ENCODE assay signal across 13 cellular contexts in the genomic region with DNA sequence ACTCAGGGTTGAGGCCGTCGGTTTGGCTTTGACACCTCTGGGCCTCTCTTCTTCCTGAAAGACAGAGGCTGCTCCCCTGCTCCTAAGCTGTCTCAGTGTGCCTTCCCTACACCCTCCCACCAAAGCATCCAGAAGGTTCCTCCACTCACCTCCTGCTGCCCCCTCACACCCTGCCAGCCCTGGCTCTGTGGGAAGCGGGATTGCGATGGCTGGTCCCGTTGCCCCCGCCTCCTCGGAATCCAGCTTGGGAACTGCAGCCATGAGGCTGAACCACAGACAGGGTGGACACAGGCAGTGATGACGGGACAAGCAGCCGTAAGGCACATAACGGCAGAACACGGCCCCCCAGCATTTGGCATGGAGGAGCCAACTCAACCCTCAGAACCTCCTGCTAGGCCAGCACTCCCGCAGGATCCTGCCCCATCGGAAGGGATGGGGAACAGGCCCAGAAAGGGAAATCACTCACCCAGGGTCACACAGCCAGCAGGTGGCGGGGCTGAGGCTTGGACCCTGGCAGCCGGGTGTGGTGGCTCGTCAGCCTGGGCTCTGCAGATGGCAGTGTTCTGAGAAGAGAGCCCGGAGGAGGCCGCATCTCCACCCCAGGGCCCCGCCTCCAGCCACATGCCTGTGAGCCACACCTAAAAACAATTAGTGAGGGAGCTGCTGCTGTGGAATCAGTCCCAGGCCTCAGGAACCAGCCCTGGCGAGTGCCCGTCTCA.
DNase-seq lines count a peak whose midpoint lies in the region; TF ChIP-seq lines count a peak whose summit lies in the region.
"Had no signal": no experiment of that assay in that cellular context is flagged by ENCODE, and none has a peak within 500 bp of the region (broad histone marks: within the 10 kb centered on the region; RNA-seq: fewer than 3 reads in every experiment).

No MANE protein-coding gene starts in this region.

- no peaks in the 10 kb centered on the region for H3F3A ChIP-seq in PC-9 (ENCODE audit: insufficient read depth, low read depth)

- no TSS peak for BruUV-seq in PC-9 (replicated peaks; lab: Mats Ljungman, UMichigan)

- no peak overlapping the region for H3K4me3 Mint-ChIP-seq in H9
- H3K4me3 Mint-ChIP-seq: activated T-helper 17 cell treated with anti-CD3 and anti-CD28 coated beads, Interleukin-2, amount 50 U/mL, for 72 hours had no signal

- POLR2A ChIA-PET in PC-9 (lab: Charles Lee; ENCODE audit: unreplicated experiment) = no interaction called here

- H3K4me2 ChIP-seq in H9 (ENCODE audit: insufficient read depth, insufficient read length, low read length) = no peak overlapping the region
- H3K4me2 ChIP-seq in PC-9 = no peak overlapping the region

- no peak overlapping the region for H2BK120ac ChIP-seq in H9 (ENCODE audit: low read depth, low read length, poor library complexity, severe bottlenecking)

- H3K79me1 ChIP-seq in H9 (ENCODE audit: insufficient read depth, low read depth, low read length, poor library complexity, severe bottlenecking) = no peaks in the 10 kb centered on the region

- H2BK12ac ChIP-seq in H9 (ENCODE audit: insufficient read length, low read depth, low read length) = no peak overlapping the region

- no CpG with 5 or more reads among the region's 21 CpGs for WGBS in H9 (ENCODE audit: extremely low coverage, insufficient read length, low lambda C conversion rate)

- H3K23ac ChIP-seq in H9 (ENCODE audit: insufficient read length, low read depth, low read length) = no peak overlapping the region

- CTCF ChIA-PET in PC-9 (lab: Charles Lee) = no interaction called here

- no peak overlapping the region for H3K56ac ChIP-seq in H9 (ENCODE audit: insufficient read length, low read depth, low read length)

- H3K27ac ChIP-seq in H9 (ENCODE audit: insufficient read length, low read depth, low read length) = no peak overlapping the region
- no peak overlapping the region for H3K27ac ChIP-seq in PC-9
- H3K27ac ChIP-seq: breast epithelium, pancreas had no signal

- H3K9me3 ChIP-seq in H9 (ENCODE audit: control insufficient read depth, low read depth, low read length) (no peaks in the 10 kb centered on the region), PC-9 (ENCODE audit: insufficient read depth, low read depth) (no peaks in the 10 kb centered on the region)
- H3K9me3 ChIP-seq: breast epithelium, pancreas had no signal

- peaks cover 35% of the 10 kb centered on the region for H3K27me3 Mint-ChIP-seq in H9 (ENCODE audit: low read depth)

- H3T11ph ChIP-seq in H9 (ENCODE audit: low read length) = no peak overlapping the region

- DNase-seq in NCI-H524 (lab: John Stamatoyannopoulos, UW) (peak; percentile 29 to 72), NCI-H524 treated with DMSO at 0.1 percent for 48 hours (lab: John Stamatoyannopoulos, UW) (no peak), H9 (peak; percentile 83), PC-9 (peak in 1 of 2 experiments; percentile 9), mucosa of gallbladder (ENCODE audit: low spot score) (peak; percentile 35), dedifferentiated amniotic fluid mesenchymal stem cell (ENCODE audit: extremely low spot score) (no peak), activated gamma-delta T cell (lab: John Stamatoyannopoulos, UW) (no peak), NOMO-1 treated with dmso at 0.1 percent for 144 hours (lab: John Stamatoyannopoulos, UW; ENCODE audit: unreplicated experiment) (no peak)
- DNase-seq: IMR-90, left ventricle myocardium superior, pancreas had no signal

- H3K4me3 ChIP-seq in PC-9 = no peak overlapping the region
- H3K4me3 ChIP-seq: breast epithelium, pancreas had no signal

- H4K8ac ChIP-seq in H9 (replicated peaks; ENCODE audit: insufficient read length, low read depth, low read length) = no peak overlapping the region

- H3K9ac ChIP-seq in H9 (ENCODE audit: extremely low read depth, insufficient read length, low read length) = no peak overlapping the region

- intact Hi-C loops in PC-9 (cut with micrococcal nuclease; ENCODE audit: unreplicated experiment) = no loop called here

- TF ChIP-seq CTCF in H9 (conservative IDR thresholded peaks at IDR 0.05) (peak; percentile 40; the same call in 2 of the 3 replicates), PC-9 (conservative IDR thresholded peaks at IDR 0.05) (peak; percentile 28; the same call in 1 of the 2 replicates)

- H3K4ac ChIP-seq in H9 (ENCODE audit: low read depth, low read length) = no peak overlapping the region

- H3K9me2 ChIP-seq in PC-9 (ENCODE audit: insufficient read depth) = no peaks in the 10 kb centered on the region

- no peak overlapping the region for H2BK5ac ChIP-seq in H9 (ENCODE audit: insufficient read length, low read length)

- no peak overlapping the region for H2BK15ac ChIP-seq in H9 (ENCODE audit: low read depth, low read length)

- no peak overlapping the region for H3K27ac Mint-ChIP-seq in H9
- H3K27ac Mint-ChIP-seq: activated T-helper 17 cell treated with anti-CD3 and anti-CD28 coated beads, Interleukin-2, amount 50 U/mL, for 72 hours had no signal

- H3K79me2 ChIP-seq in H9 (ENCODE audit: insufficient read depth, low read length) (no peaks in the 10 kb centered on the region), PC-9 (ENCODE audit: low read depth) (no peaks in the 10 kb centered on the region)

- no peaks in the 10 kb centered on the region for H3K36me3 ChIP-seq in PC-9 (ENCODE audit: low read depth)
- H3K36me3 ChIP-seq: breast epithelium, pancreas had no signal

- no peak overlapping the region for H4K91ac ChIP-seq in H9 (ENCODE audit: insufficient read length, low read depth, low read length)

- H2AFZ ChIP-seq in H9 (ENCODE audit: low read length) (no peak overlapping the region), PC-9 (no peak overlapping the region)

- no peaks in the 10 kb centered on the region for H3K23me2 ChIP-seq in H9 (ENCODE audit: insufficient read length, low read depth, low read length, poor library complexity, severe bottlenecking)

- peaks cover 2 to 83% of the 10 kb centered on the region in 2 experiments; a peak in 3 of 5 replicates for H3K9me3 Mint-ChIP-seq in H9
- H3K9me3 Mint-ChIP-seq: activated T-helper 17 cell treated with anti-CD3 and anti-CD28 coated beads, Interleukin-2, amount 50 U/mL, for 72 hours had no signal

- H4K5ac ChIP-seq in H9 (ENCODE audit: insufficient read length, low read depth, low read length) = no peak overlapping the region

- H2AK5ac ChIP-seq in H9 (ENCODE audit: insufficient read length, low read length) = no peak overlapping the region

- no peaks in the 10 kb centered on the region for H3K4me1 ChIP-seq in H9 (ENCODE audit: insufficient read depth, low read length)
- H3K4me1 ChIP-seq in PC-9 (replicated peaks; ENCODE audit: insufficient read depth) = no peaks in the 10 kb centered on the region
- H3K4me1 ChIP-seq: breast epithelium, pancreas had no signal

- no peak overlapping the region; the same call in 1 of the 2 replicates for H3K14ac ChIP-seq in H9 (ENCODE audit: insufficient read depth, low read length)

- H4K20me1 ChIP-seq in H9 (ENCODE audit: control insufficient read depth, insufficient read depth, insufficient read length) (no peaks in the 10 kb centered on the region), PC-9 (ENCODE audit: insufficient read depth) (no peaks in the 10 kb centered on the region)

- no peak overlapping the region for H3K18ac ChIP-seq in H9 (ENCODE audit: insufficient read length, low read depth, low read length)

- no peaks in the 10 kb centered on the region for H3K4me1 Mint-ChIP-seq in H9
- H3K4me1 Mint-ChIP-seq: activated T-helper 17 cell treated with anti-CD3 and anti-CD28 coated beads, Interleukin-2, amount 50 U/mL, for 72 hours had no signal

- no peak overlapping the region for H2BK20ac ChIP-seq in H9 (ENCODE audit: low read depth, low read length, poor library complexity, severe bottlenecking)

- H3K27me3 ChIP-seq in H9 (ENCODE audit: insufficient read depth, low read length) = peaks cover 5% of the 10 kb centered on the region; the same call in 1 of the 2 replicates
- H3K27me3 ChIP-seq in PC-9 (ENCODE audit: insufficient read depth, low read depth) = peaks cover 100% of the 10 kb centered on the region

- peaks cover 0 to 5% (median 2%) of the 10 kb centered on the region in 3 experiments; a peak in 3 of 7 replicates for H3K36me3 Mint-ChIP-seq in H9 (ENCODE audit: insufficient read depth in 1 of 3, low read depth in 3 of 3)

Comparison
In these comparisons a context has a peak if more than half of its experiments do, and no peak if none do; other contexts are left out.
1. DNase-seq: peak in NCI-H524 (2 of 2), H9 (single experiment) and mucosa of gallbladder (single experiment); none in NCI-H524 treated with DMSO at 0.1 percent for 48 hours (single experiment), dedifferentiated amniotic fluid mesenchymal stem cell (single experiment), activated gamma-delta T cell (single experiment) and NOMO-1 treated with dmso at 0.1 percent for 144 hours (single experiment).